Comparison of ENCODE assay signal across 8 cellular contexts in the genomic region with DNA sequence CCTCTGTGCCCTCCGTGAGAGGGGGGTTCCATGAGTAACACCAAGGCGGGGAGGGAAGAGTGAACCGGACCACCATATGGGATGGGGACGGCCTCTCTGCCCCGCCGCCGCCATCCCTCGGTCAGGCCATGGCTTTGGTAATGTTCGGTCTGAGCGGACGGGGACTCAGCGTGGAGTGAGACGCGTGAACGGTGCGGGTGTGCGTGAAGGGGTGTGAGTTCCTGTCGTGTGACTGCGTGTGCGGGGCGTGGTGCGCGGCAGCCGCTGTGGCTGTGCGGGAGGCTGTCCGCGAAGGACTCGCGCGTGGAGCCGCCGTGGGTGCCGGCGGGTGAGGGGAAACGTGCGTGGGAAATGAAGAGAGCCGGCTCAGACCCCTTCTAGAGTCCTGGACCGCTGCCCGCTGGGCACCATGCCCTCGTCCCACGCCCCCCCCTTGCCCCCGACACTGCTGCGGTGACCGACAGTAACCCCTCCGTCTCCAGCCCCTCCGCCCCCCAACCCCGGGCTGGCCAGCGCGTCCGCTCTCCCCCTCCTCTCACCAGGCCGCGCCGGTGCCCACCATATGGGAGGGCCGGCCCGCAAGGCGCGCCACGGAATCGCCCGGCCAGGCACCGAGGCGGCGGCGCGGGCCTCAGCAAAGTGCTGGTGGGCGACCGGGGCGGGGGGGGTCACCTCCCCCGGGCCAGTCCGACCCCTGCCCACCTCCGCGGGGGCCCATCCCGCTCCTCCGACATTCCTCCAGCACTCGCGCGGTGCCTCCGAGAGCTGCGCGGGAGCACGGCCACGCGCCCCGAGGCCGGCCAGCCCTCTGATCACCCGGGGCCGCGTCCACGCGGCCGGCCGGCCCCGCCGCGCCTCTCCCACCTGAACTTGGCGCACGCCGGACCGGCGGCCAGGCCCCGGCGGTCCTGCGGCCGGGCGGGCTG.
A peak's percentile ranks its signal among the peaks of the same experiment; 100 is the strongest.
DNase-seq lines count a peak whose midpoint lies in the region; ATAC-seq and TF ChIP-seq lines count a peak whose summit lies in the region.

No MANE protein-coding gene starts in this region.

- TF ChIP-seq CTCF in GM12865 (IDR thresholded peaks at IDR 0.05; ENCODE audit: insufficient read depth, low read depth, low read length, missing control alignments) (no peak), LNCaP clone FGC (IDR thresholded peaks at IDR 0.05; ENCODE audit: control insufficient read depth, extremely low read depth, insufficient read depth) (no peak), coronary artery (IDR thresholded peaks at IDR 0.05) (no peak), tibial artery (IDR thresholded peaks at IDR 0.05) (no peak)

- H3K4me3 ChIP-seq in GM12865 (ENCODE audit: low read depth, low read length) (peak overlapping the region; percentile 7; the same call in 1 of the 2 replicates), LNCaP clone FGC (ENCODE audit: low read depth, low read length) (peak overlapping the region; percentile 88), coronary artery (peak overlapping the region; percentile 99), tibial artery (peak overlapping the region; percentile 60 to 100)

- H3K36me3 ChIP-seq in tibial artery = peaks cover 17 to 28% (median 25%) of the 10 kb centered on the region in 3 donors

- ATAC-seq in HG02763 (IDR thresholded peaks at IDR 0.05; ENCODE audit: unreplicated experiment) = no peak

- H3K4me1 ChIP-seq in tibial artery = peaks cover 0 to 49% (median 39%) of the 10 kb centered on the region in 4 donors

- no peaks in the 10 kb centered on the region for H3K9me3 ChIP-seq in tibial artery

- no peak for DNase-seq in GM12865 (ENCODE audit: low read depth)
- no peak for DNase-seq in LNCaP clone FGC (ENCODE audit: low read depth)
- peak; percentile 86 for DNase-seq in coronary artery (ENCODE audit: low spot score)
- DNase-seq in medulla oblongata (ENCODE audit: extremely low spot score) = peak; percentile 52
- peak; percentile 63 to 84 for DNase-seq in tibial artery
- DNase-seq in glomerular visceral epithelial cell (ENCODE audit: extremely low spot score) = no peak
- DNase-seq in middle frontal gyrus (ENCODE audit: extremely low spot score, low spot score) = no peak

- intact Hi-C loops in tibial artery (cut with DNase I; ENCODE audit: low total_unique reads) = loop anchor here (2.0 to 5.0 kb wide), 3 partner anchors 32 to 90 kb away; no protein-coding TSS in a partner anchor

- H3K27ac ChIP-seq in coronary artery (peak overlapping the region; percentile 97 to 100), tibial artery (peak overlapping the region; percentile 94 to 100)

- peaks cover 0 to 6% of the 10 kb centered on the region in 2 donors for H3K27me3 ChIP-seq in tibial artery

Comparison
In these comparisons a context has a peak if more than half of its experiments do, and no peak if none do; other contexts are left out.
1. DNase-seq: peak in coronary artery (single experiment), medulla oblongata (single experiment) and tibial artery (2 of 2); none in GM12865 (single experiment), LNCaP clone FGC (single experiment), glomerular visceral epithelial cell (single experiment) and middle frontal gyrus (single experiment).
2. H3K4me3 ChIP-seq: peak in every context shown above with its lines; median percentile 99 in coronary artery; 88 in LNCaP clone FGC; 80 in tibial artery; 7 in GM12865.